In genomic region chr1:228998179-228998578, GRCh38 we compare ENCODE assay signal across 17 cellular contexts.
DNase-seq lines count a peak whose midpoint lies in the region; TF ChIP-seq lines count a peak whose summit lies in the region.
"Had no signal": no experiment of that assay in that cellular context is flagged by ENCODE, and none has a peak within 500 bp of the region (broad histone marks: within the 10 kb centered on the region; RNA-seq: fewer than 3 reads in every experiment).

No MANE protein-coding gene starts in this region.

- WGBS in thyroid gland, 2 donors, result 66 to 71% methylated on average over 4 to 6 of the region's 6 CpGs

- H3K4me1 ChIP-seq in thyroid gland, result peaks cover 4 to 7% of the 10 kb centered on the region in 2 donors

- H3K36me3 ChIP-seq in thyroid gland, result no peaks in the 10 kb centered on the region
- H3K36me3 ChIP-seq: SJSA1 had no signal

- H3K4me3 ChIP-seq in fibroblast of mammary gland (ENCODE audit: control insufficient read depth, low read depth, low read length) (no peak overlapping the region), thyroid gland (replicated peaks in 1 of 3) (no peak overlapping the region)
- H3K4me3 ChIP-seq: GM23338, K562, SJSA1 had no signal

- no peak for TF ChIP-seq CTCF in fibroblast of mammary gland (conservative IDR thresholded peaks at IDR 0.05; ENCODE audit: control insufficient read depth, insufficient read depth, low read depth, low read length)
- TF ChIP-seq CTCF in thyroid gland (IDR thresholded peaks at IDR 0.05), result no peak

- intact Hi-C loops in thyroid gland (cut with DNase I), result no loop called here

- no peak for TF ChIP-seq POLR2A in thyroid gland (IDR thresholded peaks at IDR 0.05)

- no peaks in the 10 kb centered on the region for H3K9me3 ChIP-seq in thyroid gland
- H3K9me3 ChIP-seq: SJSA1 had no signal

- H3K27ac ChIP-seq in thyroid gland, result no peak overlapping the region
- H3K27ac ChIP-seq: 22Rv1, SJSA1 had no signal

- DNase-seq in DMS53 (lab: John Stamatoyannopoulos, UW) (peak; percentile 28), DMS53 treated with DMSO at 0.1 percent for 48 hours (lab: John Stamatoyannopoulos, UW; ENCODE audit: unreplicated experiment) (no peak), fibroblast of mammary gland (ENCODE audit: low read depth) (peak; percentile 8), medulla oblongata (ENCODE audit: extremely low spot score) (peak; percentile 38), thyroid gland (peak; percentile 67 to 70), EL (no peak), NCI-H2081 (lab: John Stamatoyannopoulos, UW) (no peak), SKM-1 treated with dmso at 0.1 percent for 144 hours (lab: John Stamatoyannopoulos, UW; ENCODE audit: unreplicated experiment) (no peak)
- DNase-seq: AML-193, DMS153, NCI-H187, NCI-H345, NCI-H524 treated with DMSO at 0.1 percent for 48 hours had no signal

- H3K27me3 ChIP-seq in thyroid gland, result no peaks in the 10 kb centered on the region
- H3K27me3 ChIP-seq: SJSA1 had no signal

Comparison
In these comparisons a context has a peak if more than half of its experiments do, and no peak if none do; other contexts are left out.
1. DNase-seq: peak in DMS53 (single experiment), fibroblast of mammary gland (single experiment), medulla oblongata (single experiment) and thyroid gland (2 of 2); none in DMS53 treated with DMSO at 0.1 percent for 48 hours (single experiment), EL (single experiment), NCI-H2081 (0 of 2) and SKM-1 treated with dmso at 0.1 percent for 144 hours (single experiment).